ENCODE assay signal across 8 cellular contexts in the genomic region with DNA sequence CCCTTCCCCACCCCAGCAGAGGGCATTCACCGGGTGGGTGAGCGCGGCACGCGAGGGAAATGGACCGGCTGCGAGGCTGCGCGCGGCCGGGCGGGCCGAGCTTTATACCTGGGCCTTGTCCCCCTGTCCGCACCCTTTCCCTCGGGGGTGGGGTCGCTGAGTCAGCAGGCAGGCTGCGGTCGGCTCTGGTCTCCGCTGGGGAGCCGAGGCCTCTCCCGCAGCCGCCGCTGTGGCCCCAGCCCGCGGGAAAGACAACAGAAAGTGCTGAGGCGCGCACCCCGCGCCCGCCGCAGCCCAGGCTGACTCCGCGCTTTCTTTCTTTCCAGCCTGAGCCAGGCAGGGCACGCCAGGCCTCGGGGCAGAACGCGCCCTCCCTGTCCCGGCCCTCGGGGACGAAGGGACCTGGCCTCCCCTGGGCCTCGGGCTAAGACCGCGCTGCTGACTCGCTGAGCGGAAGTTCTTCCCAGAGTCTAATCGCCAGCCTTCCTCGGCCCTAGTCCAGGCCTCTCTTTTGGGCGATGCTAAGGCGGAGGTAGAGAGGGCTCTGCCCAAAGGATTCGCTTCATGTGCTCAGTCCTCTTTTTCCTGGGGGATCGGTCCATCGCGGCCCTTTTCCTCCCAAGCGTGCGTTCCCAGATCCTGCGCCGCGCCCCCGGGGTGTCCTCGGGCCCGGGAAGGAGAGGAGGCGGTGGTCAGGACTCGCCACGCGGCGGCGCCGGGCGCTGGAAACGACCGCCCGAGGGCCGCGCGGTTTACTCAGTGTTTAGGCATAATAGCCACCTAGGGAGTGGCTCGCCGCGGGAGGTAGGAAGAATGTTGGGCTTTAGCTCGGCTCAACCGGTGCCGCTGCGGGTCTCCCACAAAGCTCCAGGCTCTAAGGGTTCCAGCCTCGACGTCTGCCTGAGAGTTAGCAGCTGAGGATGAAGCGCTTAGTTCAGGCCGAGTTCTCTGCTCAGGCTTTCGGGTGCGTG.
DNase-seq lines count a peak whose midpoint lies in the region; ATAC-seq and TF ChIP-seq lines count a peak whose summit lies in the region.

A gene with protein sequence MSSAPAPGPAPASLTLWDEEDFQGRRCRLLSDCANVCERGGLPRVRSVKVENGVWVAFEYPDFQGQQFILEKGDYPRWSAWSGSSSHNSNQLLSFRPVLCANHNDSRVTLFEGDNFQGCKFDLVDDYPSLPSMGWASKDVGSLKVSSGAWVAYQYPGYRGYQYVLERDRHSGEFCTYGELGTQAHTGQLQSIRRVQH (minus strand): TSS at position 78 of the 971 bp plus-strand sequence. CDS start 246 bp downstream, outside the sequence.

- TF ChIP-seq CTCF in AG04449 (IDR thresholded peaks at IDR 0.05; ENCODE audit: insufficient read depth, low read length, missing control alignments) = peak; percentile 20
- peak; percentile 12 for TF ChIP-seq CTCF in brain microvascular endothelial cell (IDR thresholded peaks at IDR 0.05; ENCODE audit: low read depth, low read length, missing control alignments)

- no peak within 1 kb of the TSS for H3K27ac ChIP-seq in brain microvascular endothelial cell

- POLR2A ChIA-PET in AG04449 (lab: Yijun Ruan, JAX) = no interaction called here

- peaks cover 55% of the 10 kb centered on the region for H3K27me3 ChIP-seq in HAP-1 (ENCODE audit: low read depth)
- H3K27me3 ChIP-seq in brain microvascular endothelial cell (replicated peaks) = peaks cover 85% of the 10 kb centered on the region
- H3K27me3 ChIP-seq in mucosa of stomach (ENCODE audit: control insufficient read depth, insufficient read depth, low read length) = peaks cover 88% of the 10 kb centered on the region

- no peak for DNase-seq in AG04449 (ENCODE audit: low read depth, low spot score)
- DNase-seq in HAP-1 (ENCODE audit: low spot score in 2 of 2) = peak; percentile 28 to 55
- DNase-seq in brain microvascular endothelial cell = no peak
- no peak for DNase-seq in HuH-7.5 (ENCODE audit: low spot score)
- DNase-seq in stimulated activated CD4-positive, alpha-beta T cell treated with anti-CD3 and anti-CD28 coated beads, Interleukin-2, amount 100 ng/mL, for 48 hours = no peak
- no peak for DNase-seq in NCI-H510A (lab: John Stamatoyannopoulos, UW)

- H3K4me1 ChIP-seq in HAP-1 (no peaks in the 10 kb centered on the region), mucosa of stomach (ENCODE audit: control insufficient read depth, insufficient read depth, low read length) (peaks cover 44% of the 10 kb centered on the region)

- no peaks in the 10 kb centered on the region for H3K36me3 ChIP-seq in HAP-1 (replicated peaks)
- no peaks in the 10 kb centered on the region for H3K36me3 ChIP-seq in brain microvascular endothelial cell (replicated peaks)
- no peaks in the 10 kb centered on the region for H3K36me3 ChIP-seq in mucosa of stomach (ENCODE audit: control insufficient read depth, insufficient read depth, low read length)

- no peaks in the 10 kb centered on the region for H3K9me3 ChIP-seq in HAP-1
- H3K9me3 ChIP-seq in mucosa of stomach (ENCODE audit: control insufficient read depth, low read length) = no peaks in the 10 kb centered on the region

- CTCF ChIA-PET in AG04449 (lab: Yijun Ruan, JAX) = interaction anchor here (0.7 to 12.6 kb wide), 13 partner anchors 12 to 302 kb away, joined by 3 to 227 read pairs (median 15); a partner anchor contains a TSS

- in situ Hi-C loops in HAP-1 (cut with MboI; ENCODE audit: low sequenced_read_pairs) (no loop called here), brain microvascular endothelial cell (cut with HindIII; ENCODE audit: low pct_ligation_motif_present, low sequenced_read_pairs) (no loop called here)

- no peak for ATAC-seq in HG03457 (IDR thresholded peaks at IDR 0.05; ENCODE audit: unreplicated experiment)

- peak within 1 kb of the TSS; percentile 23 for H3K9ac ChIP-seq in mucosa of stomach (ENCODE audit: low read length)

- H3K4me3 ChIP-seq in AG04449 (ENCODE audit: low read depth, low read length) = peak within 1 kb of the TSS; percentile 43
- no peak within 1 kb of the TSS for H3K4me3 ChIP-seq in HAP-1
- H3K4me3 ChIP-seq in brain microvascular endothelial cell (ENCODE audit: low read depth, low read length) = peak within 1 kb of the TSS; percentile 27
- no peak within 1 kb of the TSS for H3K4me3 ChIP-seq in mucosa of stomach (ENCODE audit: low read length)

Comparison
In these comparisons a context has a peak if more than half of its experiments do, and no peak if none do; other contexts are left out.
1. DNase-seq: peak in HAP-1 (2 of 2); none in AG04449 (single experiment), brain microvascular endothelial cell (single experiment), HuH-7.5 (single experiment), stimulated activated CD4-positive, alpha-beta T cell treated with anti-CD3 and anti-CD28 coated beads, Interleukin-2, amount 100 ng/mL, for 48 hours (0 of 2) and NCI-H510A (single experiment).
2. H3K4me3 ChIP-seq: peak in AG04449 (single experiment) and brain microvascular endothelial cell (single experiment); none in HAP-1 (single experiment) and mucosa of stomach (single experiment).